6 cellular contexts compared by ENCODE assay signal in the genomic region with DNA sequence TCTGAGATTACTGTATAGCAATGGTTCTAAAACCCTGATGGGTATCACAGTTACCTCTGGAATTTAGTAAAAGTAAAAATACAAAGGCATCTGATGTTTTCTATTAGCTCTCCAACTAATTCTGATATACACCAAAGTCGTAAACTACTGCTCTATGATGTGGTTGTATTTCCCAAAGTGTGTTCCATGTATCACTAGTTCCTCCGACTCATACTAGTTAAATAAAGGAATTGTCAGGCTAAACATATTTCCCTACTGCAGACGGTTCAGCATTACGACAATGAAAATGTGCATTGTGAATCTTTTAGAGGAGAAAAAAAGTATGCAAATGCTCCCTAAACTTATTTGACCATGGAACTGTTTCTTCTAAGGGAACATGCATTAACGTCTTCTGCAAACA. TPM values are rescaled to one million over a fixed set of nuclear protein-coding genes. Genes with fewer than 3 reads are reported as not detected.
"Had no signal": no experiment of that assay in that cellular context is flagged by ENCODE, and none has a peak within 500 bp of the region (broad histone marks: within the 10 kb centered on the region; RNA-seq: fewer than 3 reads in every experiment).

No MANE protein-coding gene starts in this region.

- ATAC-seq: HepG2 had no signal

- FAIRE-seq: HepG2 had no signal

- DNase-seq: GM23248, GOT3, H9, HCEC 1CT, KBM-7 had no signal

RNA-seq across cellular contexts. Expression of gene ZNF365, which starts 38.9 kb away (rescaled TPM):
- total RNA-seq: HepG2 had no signal
